ENCODE assay signal across 25 cellular contexts in genomic region chr4:169352332-169352731, GRCh38.
"Had no signal": no experiment of that assay in that cellular context is flagged by ENCODE, and none has a peak within 500 bp of the region (broad histone marks: within the 10 kb centered on the region; RNA-seq: fewer than 3 reads in every experiment).

No MANE protein-coding gene starts in this region.

- FAIRE-seq: TTC549 had no signal

- H3K27me3 ChIP-seq: ascending aorta, Peyer's patch, SJCRH30 had no signal

- DNase-seq: activated CD4-positive, alpha-beta T cell treated with anti-CD3 and anti-CD28 coated beads for 36 hours; activated CD4-positive, alpha-beta T cell treated with anti-CD3 and anti-CD28 coated beads, Interleukin-2, amount 10 ng/mL, durations not matched to agents 7 days and 5 days; activated CD4-positive, alpha-beta T cell treated with anti-CD3 and anti-CD28 coated beads, Interleukin-2, amount 50 U/mL, for 48 hours; activated CD8-positive, alpha-beta T cell treated with anti-CD3 and anti-CD28 coated beads, Interleukin-2, amount 10 ng/mL, durations not matched to agents 7 days and 5 days; activated gamma-delta T cell; activated naive CD4-positive, alpha-beta T cell treated with Interleukin-2 at 50 U/mL for 16 hours; activated naive CD8-positive, alpha-beta T cell treated with anti-CD3 and anti-CD28 coated beads, Interleukin-2, amount 10 ng/mL, durations not matched to agents 7 days and 5 days; activated T-cell treated with anti-CD3 and anti-CD28 coated beads, Interleukin-2, amount 50 U/mL, for 24 hours; central memory CD4-positive, alpha-beta T cell; KG1; NCI-H1092 treated with DMSO at 0.1 percent for 48 hours; NCI-H1417; NCI-H146; NCI-H187 treated with DMSO at 0.1 percent for 48 hours; NCI-H2081 treated with DMSO at 0.1 percent for 48 hours; NCI-H226; NCI-H524 treated with DMSO at 0.1 percent for 48 hours; PC-3; Peyer's patch; SJCRH30 had no signal

- H3K27ac ChIP-seq: ascending aorta, Peyer's patch, SJCRH30, SK-N-MC had no signal

- H3K4me1 ChIP-seq: ascending aorta, Peyer's patch, SJCRH30 had no signal

- H3K4me3 ChIP-seq: ascending aorta, Peyer's patch, SJCRH30, SK-N-MC had no signal

- H3K9me3 ChIP-seq: Peyer's patch, SJCRH30 had no signal

- H3K36me3 ChIP-seq: ascending aorta, Peyer's patch, SJCRH30 had no signal

- ATAC-seq: activated CD4-positive, alpha-beta T cell treated with anti-CD3 and anti-CD28 coated beads for 36 hours; activated CD4-positive, CD25-positive, alpha-beta regulatory T cell treated with anti-CD3 and anti-CD28 coated beads, Interleukin-2, amount 50 U/mL, for 24 hours; activated CD8-positive, alpha-beta T cell treated with anti-CD3 and anti-CD28 coated beads, Interleukin-2, amount 10 ng/mL, durations not matched to agents 7 days and 5 days; PC-3; WTC11 had no signal
